8 cellular contexts compared by ENCODE assay signal in the genomic region with DNA sequence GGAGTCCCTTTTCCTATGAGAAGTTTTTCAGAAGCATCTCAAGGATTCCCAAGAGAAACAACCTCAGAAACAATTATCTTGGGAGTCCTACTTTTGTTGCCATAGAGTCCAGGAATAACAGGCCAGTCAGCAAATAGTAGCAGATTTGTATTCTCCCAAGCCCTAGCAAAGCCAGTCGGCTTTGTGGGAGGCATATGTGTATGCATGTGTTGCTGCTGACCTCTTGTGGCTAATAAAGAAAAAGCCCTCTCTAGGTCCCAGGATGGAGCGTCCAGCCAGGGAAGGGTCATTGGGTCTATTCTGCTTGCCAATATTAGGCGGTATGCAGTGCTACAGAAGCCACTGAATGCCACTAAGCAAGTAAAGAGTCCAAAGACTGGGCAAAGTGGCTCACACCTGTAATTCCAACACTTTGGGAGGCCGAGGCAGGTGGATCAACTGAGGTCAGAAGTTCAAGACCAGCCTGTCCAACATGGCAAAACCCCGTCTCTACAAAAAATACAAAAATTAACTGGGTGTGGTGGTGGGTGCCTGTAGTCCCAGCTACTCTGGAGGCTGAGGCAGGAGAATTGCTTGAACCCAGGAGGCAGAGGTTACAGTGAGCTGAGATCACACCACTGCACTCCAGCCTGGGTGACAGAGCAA. TPM values are rescaled to one million over a fixed set of nuclear protein-coding genes. Genes with fewer than 3 reads are reported as not detected.
DNase-seq lines count a peak whose midpoint lies in the region; ATAC-seq and TF ChIP-seq lines count a peak whose summit lies in the region.
"Not testable (repeated sequence)": the region's sequence is repeated elsewhere in the genome, so short reads cannot be mapped to it uniquely, and the experiment has no call there.

No MANE protein-coding gene starts in this region.

- TF ChIP-seq CTCF in GM12873 (IDR thresholded peaks at IDR 0.05; ENCODE audit: insufficient read depth, low read depth, low read length, missing control alignments) (peak; percentile 87), dorsolateral prefrontal cortex (IDR thresholded peaks at IDR 0.05 in 54 of 56, conservative IDR thresholded peaks at IDR 0.05 in 2 of 56; ENCODE audit: low read depth in 1 of 56, partially characterized antibody in 56 of 56) (peak; percentile 46 to 93 (median 84))

- intact Hi-C loops in dorsolateral prefrontal cortex (cut with DNase I), result loop anchor here (2.0 to 5.0 kb wide), 3 partner anchors 200 to 580 kb away; a partner anchor contains a TSS

- DNase-seq in AG08396 (ENCODE audit: low spot score) (peak; percentile 79), LHCN-M2 (ENCODE audit: low read depth) (peak; percentile 83), NCI-H82 (lab: John Stamatoyannopoulos, UW) (peak; percentile 86), dorsolateral prefrontal cortex (peak in 8 of 10 donors; percentile 40 to 70 (median 54)), iris pigment epithelial cell (ENCODE audit: low read depth) (peak; percentile 87), putamen (ENCODE audit: low spot score) (peak; percentile 72)

- H3K27me3 ChIP-seq in dorsolateral prefrontal cortex, result not testable (repeated sequence)

- not testable (repeated sequence) for H3K27ac ChIP-seq in dorsolateral prefrontal cortex

- ATAC-seq in activated CD4-positive, CD25-positive, alpha-beta regulatory T cell treated with anti-CD3 and anti-CD28 coated beads, Interleukin-2, amount 50 U/mL, for 24 hours, result peak; percentile 70 to 72

- H3K4me3 ChIP-seq in dorsolateral prefrontal cortex, result not testable (repeated sequence)

RNA-seq across cellular contexts. Expression of gene RUSC2, which starts 12.6 kb away (rescaled TPM):
- total RNA-seq in LHCN-M2 (2014; rRNA removed) (31.3 and 31.5 TPM in 2 replicates), dorsolateral prefrontal cortex (100 to 1,000 TPM in 119 of 120 experiments, 10 to 100 TPM in 1; 95.5 to 189 (median 149) TPM)
- 32.8 TPM for polyA plus RNA-seq in LHCN-M2 (2012)
